ENCODE assay signal across 4 cellular contexts in genomic region chr11:34349882-34350281, GRCh38.
TF ChIP-seq lines count a peak whose summit lies in the region.

No MANE protein-coding gene starts in this region.

TF ChIP-seq in SK-N-SH, 30 proteins besides CTCF, POLR2A, EP300 and RAD21 (continued from another document):
- TF ChIP-seq FOSL2 (IDR thresholded peaks at IDR 0.05; ENCODE audit: borderline replicate concordance, low read depth), result peak; percentile 3; the same call in 1 of the 2 replicates

TF ChIP-seq in SK-N-SH treated with all-trans-retinoic acid at 6 μM for 48 hours, 23 proteins besides CTCF, POLR2A, EP300 and RAD21 (continued from another document and continues in another):
- TF ChIP-seq ZNF8 (CRISPR knock-in tag; IDR thresholded peaks at IDR 0.05), result no peak
- TF ChIP-seq ISL1 (CRISPR knock-in tag; IDR thresholded peaks at IDR 0.05), result no peak
- no peak for TF ChIP-seq POU6F1 (CRISPR knock-in tag; IDR thresholded peaks at IDR 0.05; ENCODE audit: borderline replicate concordance, low read depth)
- TF ChIP-seq ZFP30 (CRISPR knock-in tag; IDR thresholded peaks at IDR 0.05), result no peak
- no peak for TF ChIP-seq RARB (CRISPR knock-in tag; IDR thresholded peaks at IDR 0.05)
- TF ChIP-seq ZFP3 (CRISPR knock-in tag; IDR thresholded peaks at IDR 0.05), result no peak
- TF ChIP-seq ZNF565 (CRISPR knock-in tag; conservative IDR thresholded peaks at IDR 0.05; ENCODE audit: low read depth), result no peak
- TF ChIP-seq CSRNP3 (CRISPR knock-in tag; IDR thresholded peaks at IDR 0.05), result no peak
- no peak for TF ChIP-seq CSDC2 (CRISPR knock-in tag; IDR thresholded peaks at IDR 0.05)
- TF ChIP-seq CREB5 (CRISPR knock-in tag; IDR thresholded peaks at IDR 0.05; ENCODE audit: low read depth), result no peak

TF ChIP-seq in K562, 482 proteins besides CTCF, POLR2A, EP300 and RAD21 (continued from another document):
- TF ChIP-seq CTCFL (IDR thresholded peaks at IDR 0.05; ENCODE audit: borderline replicate concordance, insufficient read depth, low read depth, low read length, poor library complexity, severe bottlenecking) (no peak), NFE2 (IDR thresholded peaks at IDR 0.05; ENCODE audit: low read depth) (0 out of 2 replicates have a peak, but pooled peaks have one; percentile 27), FOSL1 (tag; conservative IDR thresholded peaks at IDR 0.05) (no peak), MECOM (CRISPR knock-in tag; IDR thresholded peaks at IDR 0.05) (no peak), CGGBP1 (CRISPR knock-in tag; IDR thresholded peaks at IDR 0.05) (no peak), SMAD1 (IDR thresholded peaks at IDR 0.05; ENCODE audit: low read depth, low read length, partially characterized antibody) (no peak)

TF ChIP-seq in liver, 16 proteins besides CTCF, POLR2A, EP300 and RAD21:
- TF ChIP-seq RXRA (IDR thresholded peaks at IDR 0.05), result peak in 1 of 2 donors; percentile 27
- peak; percentile 84 for TF ChIP-seq YY1 (IDR thresholded peaks at IDR 0.05)
- peak in 1 of 2 donors; percentile 61 for TF ChIP-seq HNF4A (conservative IDR thresholded peaks at IDR 0.05)
- TF ChIP-seq ZBTB33 (IDR thresholded peaks at IDR 0.05), result no peak
- peak in 1 of 2 donors; percentile 64 for TF ChIP-seq JUND (IDR thresholded peaks at IDR 0.05)
